In genomic region chr13:32019612-32020233, GRCh38 we compare ENCODE assay signal across 8 cellular contexts. TPM values are rescaled to one million over a fixed set of nuclear protein-coding genes. Genes with fewer than 3 reads are reported as not detected.
DNase-seq lines count a peak whose midpoint lies in the region; ATAC-seq and TF ChIP-seq lines count a peak whose summit lies in the region.

No MANE protein-coding gene starts in this region.

- no peak overlapping the region for H3K4me3 ChIP-seq in dorsolateral prefrontal cortex
- no peak overlapping the region for H3K4me3 ChIP-seq in lower lobe of right lung
- no peak overlapping the region for H3K4me3 ChIP-seq in vagina

- no peak for TF ChIP-seq POLR2A in vagina (IDR thresholded peaks at IDR 0.05)

- ATAC-seq in GM18861 (IDR thresholded peaks at IDR 0.05; ENCODE audit: unreplicated experiment) (peak; percentile 72), lower lobe of right lung (peak; percentile 41 to 63), GM21526 (IDR thresholded peaks at IDR 0.05; ENCODE audit: low FRiP score, unreplicated experiment) (no peak)

- H3K36me3 ChIP-seq in lower lobe of right lung (no peaks in the 10 kb centered on the region), vagina (no peaks in the 10 kb centered on the region)

- H3K4me1 ChIP-seq in lower lobe of right lung = peaks cover 13% of the 10 kb centered on the region
- H3K4me1 ChIP-seq in vagina = peaks cover 4% of the 10 kb centered on the region

- TF ChIP-seq CTCF in dorsolateral prefrontal cortex (IDR thresholded peaks at IDR 0.05 in 54 of 56, conservative IDR thresholded peaks at IDR 0.05 in 2 of 56; ENCODE audit: low read depth in 1 of 56, partially characterized antibody in 56 of 56) (peak; percentile 23 to 87 (median 72)), lower lobe of right lung (IDR thresholded peaks at IDR 0.05) (peak; percentile 67), vagina (IDR thresholded peaks at IDR 0.05) (peak; percentile 7 to 55 (median 51))

- H3K9me3 ChIP-seq in lower lobe of right lung (no peaks in the 10 kb centered on the region), vagina (no peaks in the 10 kb centered on the region)

- in situ Hi-C loops in Caki2 (cut with HindIII; ENCODE audit: low pct_unique_long_range_greater_than_20kb, low sequenced_read_pairs) = no loop called here

- H3K27me3 ChIP-seq in dorsolateral prefrontal cortex = no peaks in the 10 kb centered on the region
- H3K27me3 ChIP-seq in lower lobe of right lung (ENCODE audit: low read depth) = no peaks in the 10 kb centered on the region
- no peaks in the 10 kb centered on the region for H3K27me3 ChIP-seq in vagina

- peak; percentile 17 for DNase-seq in Caki2 (ENCODE audit: low read depth)
- DNase-seq in HK-2 (ENCODE audit: unreplicated experiment) = peak; percentile 13
- DNase-seq in RKO (ENCODE audit: low spot score) = peak; percentile 42
- peak in 4 of 10 donors; percentile 19 to 63 (median 41) for DNase-seq in dorsolateral prefrontal cortex
- no peak for DNase-seq in lower lobe of right lung
- DNase-seq in vagina (ENCODE audit: extremely low spot score in 2 of 2) = no peak

- H3K27ac ChIP-seq in dorsolateral prefrontal cortex (no peak overlapping the region), lower lobe of right lung (no peak overlapping the region), vagina (no peak overlapping the region)

- intact Hi-C loops in dorsolateral prefrontal cortex (cut with DNase I) (loop anchor here in 1 of 2 donors (1.0 kb wide), 1 partner anchor 291 kb away; no protein-coding TSS in a partner anchor), lower lobe of right lung (cut with DNase I) (no loop called here), vagina (cut with DNase I) (loop anchor here (5.0 kb wide), 1 partner anchor 288 kb away; no protein-coding TSS in a partner anchor)

RNA-seq across cellular contexts. Expression of gene FRY, which starts 11.9 kb away (rescaled TPM):
- total RNA-seq in Caki2 (2014; rRNA removed; shearing (Covaris generic); ENCODE audit: low replicate concordance) = 0.70 and 1.9 TPM in 2 replicates
- 100 to 1,000 TPM in 69 of 120 experiments, 10 to 100 TPM in 51; 56.2 to 155 (median 103) TPM for total RNA-seq in dorsolateral prefrontal cortex
- total RNA-seq in lower lobe of right lung = 93.7 TPM
- total RNA-seq in vagina = 11.0 TPM

Comparison
In these comparisons a context has a peak if more than half of its experiments do, and no peak if none do; other contexts are left out.
1. DNase-seq: peak in Caki2 (single experiment), HK-2 (single experiment) and RKO (single experiment); none in lower lobe of right lung (single experiment) and vagina (0 of 2).
2. Peak in every context shown above with its lines, with median percentiles within 50 percentile points of each other: CTCF ChIP-seq.